25 cellular contexts compared by ENCODE assay signal in genomic region chr10:128804411-128804810, GRCh38.
DNase-seq lines count a peak whose midpoint lies in the region; ATAC-seq and TF ChIP-seq lines count a peak whose summit lies in the region.
"Had no signal": no experiment of that assay in that cellular context is flagged by ENCODE, and none has a peak within 500 bp of the region (broad histone marks: within the 10 kb centered on the region; RNA-seq: fewer than 3 reads in every experiment).

No MANE protein-coding gene starts in this region.

- TF ChIP-seq EP300 in esophagus muscularis mucosa (IDR thresholded peaks at IDR 0.05), result no peak

- 71% methylated on average over 2 of the region's 2 CpGs for WGBS in esophagus muscularis mucosa

- no peaks in the 10 kb centered on the region for H3K4me1 Mint-ChIP-seq in activated CD8-positive, alpha-beta T cell treated with anti-CD3 and anti-CD28 coated beads, Interleukin-2, amount 10 ng/mL, durations not matched to agents 7 days and 5 days (ENCODE audit: low read depth)
- H3K4me1 Mint-ChIP-seq in activated CD8-positive, alpha-beta T cell treated with anti-CD3 and anti-CD28 coated beads for 36 hours (ENCODE audit: low read depth), result no peaks in the 10 kb centered on the region
- no peaks in the 10 kb centered on the region for H3K4me1 Mint-ChIP-seq in stimulated activated naive CD8-positive, alpha-beta T cell treated with anti-CD3 and anti-CD28 coated beads, Interleukin-15, amount 100 ng/mL, for 72 hours
- H3K4me1 Mint-ChIP-seq: CD14-positive monocyte; CD4-positive, alpha-beta memory T cell; CD8-positive, alpha-beta memory T cell had no signal

- H3K9me3 ChIP-seq in MG63, result no peaks in the 10 kb centered on the region
- H3K9me3 ChIP-seq in esophagus muscularis mucosa, result no peaks in the 10 kb centered on the region
- H3K9me3 ChIP-seq: BE2C, BLaER1 had no signal

- H3K4me1 ChIP-seq in esophagus muscularis mucosa, result peaks cover 0 to 9% (median 4%) of the 10 kb centered on the region in 4 donors
- H3K4me1 ChIP-seq: BE2C, BLaER1 had no signal

- H3K36me3 ChIP-seq in MG63 (no peaks in the 10 kb centered on the region), esophagus muscularis mucosa (no peaks in the 10 kb centered on the region)
- H3K36me3 ChIP-seq: BE2C, BLaER1 had no signal

- H3K27ac ChIP-seq in esophagus muscularis mucosa (replicated peaks in 1 of 4), result no peak overlapping the region
- H3K27ac ChIP-seq: BLaER1 had no signal

- POLR2A ChIA-PET in activated CD8-positive, alpha-beta T cell treated with anti-CD3 and anti-CD28 coated beads, Interleukin-2, amount 10 ng/mL, durations not matched to agents 7 days and 5 days (lab: Charles Lee), result no interaction called here
- POLR2A ChIA-PET in activated CD8-positive, alpha-beta T cell treated with anti-CD3 and anti-CD28 coated beads for 36 hours (lab: Charles Lee), result no interaction called here

- CTCF ChIA-PET in activated CD8-positive, alpha-beta T cell treated with anti-CD3 and anti-CD28 coated beads, Interleukin-2, amount 10 ng/mL, durations not matched to agents 7 days and 5 days (lab: Charles Lee), result no interaction called here
- CTCF ChIA-PET in activated CD8-positive, alpha-beta T cell treated with anti-CD3 and anti-CD28 coated beads for 36 hours (lab: Charles Lee), result no interaction called here

- no peaks in the 10 kb centered on the region for H3K9me3 Mint-ChIP-seq in activated CD8-positive, alpha-beta T cell treated with anti-CD3 and anti-CD28 coated beads, Interleukin-2, amount 10 ng/mL, durations not matched to agents 7 days and 5 days (ENCODE audit: insufficient read depth)
- H3K9me3 Mint-ChIP-seq in activated CD8-positive, alpha-beta T cell treated with anti-CD3 and anti-CD28 coated beads for 36 hours, result no peaks in the 10 kb centered on the region
- peaks cover 0 to 14% of the 10 kb centered on the region in 2 donors for H3K9me3 Mint-ChIP-seq in stimulated activated naive CD8-positive, alpha-beta T cell treated with anti-CD3 and anti-CD28 coated beads, Interleukin-15, amount 100 ng/mL, for 72 hours

- no peak for TF ChIP-seq CTCF in activated CD8-positive, alpha-beta T cell treated with anti-CD3 and anti-CD28 coated beads for 36 hours (IDR thresholded peaks at IDR 0.05)
- no peak for TF ChIP-seq CTCF in esophagus muscularis mucosa (IDR thresholded peaks at IDR 0.05)

- H3K4me3 ChIP-seq in MG63 (no peak overlapping the region), esophagus muscularis mucosa (no peak overlapping the region)
- H3K4me3 ChIP-seq: BLaER1, GM12878 had no signal

- no peak for TF ChIP-seq POLR2A in esophagus muscularis mucosa (IDR thresholded peaks at IDR 0.05; ENCODE audit: low read depth)

- H3K36me3 Mint-ChIP-seq in activated CD8-positive, alpha-beta T cell treated with anti-CD3 and anti-CD28 coated beads, Interleukin-2, amount 10 ng/mL, durations not matched to agents 7 days and 5 days (ENCODE audit: low read depth), result no peaks in the 10 kb centered on the region
- no peaks in the 10 kb centered on the region for H3K36me3 Mint-ChIP-seq in activated CD8-positive, alpha-beta T cell treated with anti-CD3 and anti-CD28 coated beads for 36 hours (ENCODE audit: low read depth)
- H3K36me3 Mint-ChIP-seq: CD14-positive monocyte; CD4-positive, alpha-beta memory T cell; CD4-positive, CD25-positive, alpha-beta regulatory T cell; CD8-positive, alpha-beta memory T cell had no signal

- no peak for ATAC-seq in activated CD8-positive, alpha-beta T cell treated with anti-CD3 and anti-CD28 coated beads, Interleukin-2, amount 10 ng/mL, durations not matched to agents 7 days and 5 days
- no peak for ATAC-seq in activated CD8-positive, alpha-beta T cell treated with anti-CD3 and anti-CD28 coated beads for 36 hours
- no peak for ATAC-seq in stimulated activated naive CD8-positive, alpha-beta T cell treated with anti-CD3 and anti-CD28 coated beads, Interleukin-15, amount 100 ng/mL, for 72 hours
- ATAC-seq in GM19328 (IDR thresholded peaks at IDR 0.05; ENCODE audit: unreplicated experiment), result no peak
- ATAC-seq: GM12878 had no signal

- no peak overlapping the region for H3K27ac Mint-ChIP-seq in activated CD8-positive, alpha-beta T cell treated with anti-CD3 and anti-CD28 coated beads, Interleukin-2, amount 10 ng/mL, durations not matched to agents 7 days and 5 days
- H3K27ac Mint-ChIP-seq in activated CD8-positive, alpha-beta T cell treated with anti-CD3 and anti-CD28 coated beads for 36 hours, result no peak overlapping the region
- H3K27ac Mint-ChIP-seq in stimulated activated naive CD8-positive, alpha-beta T cell treated with anti-CD3 and anti-CD28 coated beads, Interleukin-15, amount 100 ng/mL, for 72 hours, result no peak overlapping the region
- H3K27ac Mint-ChIP-seq: CD4-positive, alpha-beta memory T cell; CD4-positive, CD25-positive, alpha-beta regulatory T cell; CD8-positive, alpha-beta memory T cell had no signal

- no peaks in the 10 kb centered on the region for H3K27me3 ChIP-seq in MG63
- H3K27me3 ChIP-seq in esophagus muscularis mucosa, result no peaks in the 10 kb centered on the region
- H3K27me3 ChIP-seq: BE2C, BLaER1 had no signal

- intact Hi-C loops in activated CD8-positive, alpha-beta T cell treated with anti-CD3 and anti-CD28 coated beads for 36 hours (cut with micrococcal nuclease), result no loop called here
- intact Hi-C loops in esophagus muscularis mucosa (cut with DNase I), result no loop called here

- H3K4me3 Mint-ChIP-seq in activated CD8-positive, alpha-beta T cell treated with anti-CD3 and anti-CD28 coated beads, Interleukin-2, amount 10 ng/mL, durations not matched to agents 7 days and 5 days, result no peak overlapping the region
- no peak overlapping the region for H3K4me3 Mint-ChIP-seq in activated CD8-positive, alpha-beta T cell treated with anti-CD3 and anti-CD28 coated beads for 36 hours
- no peak overlapping the region for H3K4me3 Mint-ChIP-seq in stimulated activated naive CD8-positive, alpha-beta T cell treated with anti-CD3 and anti-CD28 coated beads, Interleukin-15, amount 100 ng/mL, for 72 hours
- H3K4me3 Mint-ChIP-seq: CD14-positive monocyte; CD4-positive, alpha-beta memory T cell; CD4-positive, CD25-positive, alpha-beta regulatory T cell; CD8-positive, alpha-beta memory T cell had no signal

- DNase-seq in activated CD8-positive, alpha-beta T cell treated with anti-CD3 and anti-CD28 coated beads, Interleukin-2, amount 10 ng/mL, durations not matched to agents 7 days and 5 days, result peak; percentile 5
- no peak for DNase-seq in activated CD8-positive, alpha-beta T cell treated with anti-CD3 and anti-CD28 coated beads for 36 hours
- DNase-seq in MG63 (peak; percentile 96), esophagus muscularis mucosa (ENCODE audit: extremely low spot score) (peak; percentile 89), medulla oblongata (ENCODE audit: extremely low spot score) (peak; percentile 53), KG1 (lab: John Stamatoyannopoulos, UW) (no peak)
- no peak for DNase-seq in stimulated activated naive CD8-positive, alpha-beta T cell treated with anti-CD3 and anti-CD28 coated beads, Interleukin-15, amount 100 ng/mL, for 72 hours
- DNase-seq: 8988T; ACHN; BE2C; CD4-positive, alpha-beta memory T cell; CD4-positive, CD25-positive, alpha-beta regulatory T cell; CD8-positive, alpha-beta memory T cell; COR-L47; DMS 273 treated with DMSO at 0.1 percent for 48 hours; DMS153; DMS53; DMS79; DND-41; EL; GDM1 had no signal

- H3K27me3 Mint-ChIP-seq in activated CD8-positive, alpha-beta T cell treated with anti-CD3 and anti-CD28 coated beads, Interleukin-2, amount 10 ng/mL, durations not matched to agents 7 days and 5 days (ENCODE audit: low read depth), result no peaks in the 10 kb centered on the region
- no peaks in the 10 kb centered on the region for H3K27me3 Mint-ChIP-seq in activated CD8-positive, alpha-beta T cell treated with anti-CD3 and anti-CD28 coated beads for 36 hours
- no peaks in the 10 kb centered on the region for H3K27me3 Mint-ChIP-seq in stimulated activated naive CD8-positive, alpha-beta T cell treated with anti-CD3 and anti-CD28 coated beads, Interleukin-15, amount 100 ng/mL, for 72 hours
- H3K27me3 Mint-ChIP-seq: CD8-positive, alpha-beta memory T cell had no signal

Comparison
In these comparisons a context has a peak if more than half of its experiments do, and no peak if none do; other contexts are left out.
1. DNase-seq: peak in activated CD8-positive, alpha-beta T cell treated with anti-CD3 and anti-CD28 coated beads, Interleukin-2, amount 10 ng/mL, durations not matched to agents 7 days and 5 days (single experiment), MG63 (single experiment), esophagus muscularis mucosa (single experiment) and medulla oblongata (single experiment); none in activated CD8-positive, alpha-beta T cell treated with anti-CD3 and anti-CD28 coated beads for 36 hours (single experiment), KG1 (single experiment) and stimulated activated naive CD8-positive, alpha-beta T cell treated with anti-CD3 and anti-CD28 coated beads, Interleukin-15, amount 100 ng/mL, for 72 hours (0 of 2).